In the genomic region with DNA sequence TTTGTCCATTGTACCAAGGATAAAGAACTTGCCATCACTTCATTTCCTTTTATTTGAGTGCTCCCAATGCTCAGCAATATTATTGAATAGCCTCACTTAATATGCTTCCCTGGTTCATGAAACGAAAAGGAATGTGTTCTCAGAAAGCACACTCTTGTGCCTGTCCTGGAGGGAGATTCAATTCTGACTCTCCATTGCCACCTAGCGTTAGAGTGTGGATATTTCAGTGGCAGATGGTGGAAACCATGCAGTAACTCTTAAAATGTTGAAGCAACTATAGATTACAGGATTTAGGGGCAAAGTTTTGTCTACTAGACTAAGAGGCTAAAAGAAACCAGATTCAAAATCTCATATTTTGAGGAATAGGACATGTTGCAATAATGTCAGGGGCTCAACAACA, we compare ENCODE assay signal across 8 cellular contexts. TPM values are rescaled to one million over a fixed set of nuclear protein-coding genes. Genes with fewer than 3 reads are reported as not detected.
DNase-seq lines count a peak whose midpoint lies in the region; ATAC-seq and TF ChIP-seq lines count a peak whose summit lies in the region.

No MANE protein-coding gene starts in this region.

- no peak for TF ChIP-seq EP300 in tibial nerve (IDR thresholded peaks at IDR 0.05)

- 0 to 12% methylated on average over 2 of the region's 2 CpGs for WGBS in tibial nerve, 2 donors

- DNase-seq in Right ventricle myocardium inferior (ENCODE audit: missing footprints) (no peak), cardiac septum (ENCODE audit: low spot score) (no peak), RPMI8226 (peak; percentile 59), breast epithelium (ENCODE audit: low spot score in 2 of 2) (no peak), left kidney (ENCODE audit: low read depth, low spot score) (peak; percentile 70), tibial nerve (ENCODE audit: low spot score in 2 of 2) (peak in 1 of 2 donors; percentile 51)

- H3K27me3 ChIP-seq in breast epithelium (peaks cover 0 to 34% of the 10 kb centered on the region in 2 donors), tibial nerve (no peaks in the 10 kb centered on the region)

- H3K27ac ChIP-seq in breast epithelium (no peak overlapping the region), tibial nerve (no peak overlapping the region)

- intact Hi-C loops in Right ventricle myocardium inferior (cut with DNase I) (loop anchor here (5.0 kb wide), 1 partner anchor 37 kb away; a partner anchor contains a TSS), cardiac septum (cut with DNase I) (no loop called here), breast epithelium (cut with DNase I; ENCODE audit: low total_unique reads) (no loop called here)

- H3K9me3 ChIP-seq in breast epithelium = no peaks in the 10 kb centered on the region
- no peaks in the 10 kb centered on the region for H3K9me3 ChIP-seq in tibial nerve

- H3K36me3 ChIP-seq in breast epithelium (no peaks in the 10 kb centered on the region), tibial nerve (no peaks in the 10 kb centered on the region)

- no peak for TF ChIP-seq POLR2A in breast epithelium (IDR thresholded peaks at IDR 0.05)
- TF ChIP-seq POLR2A in tibial nerve (IDR thresholded peaks at IDR 0.05) = no peak

- ATAC-seq in Right ventricle myocardium inferior (peak; percentile 71), HG03354 (IDR thresholded peaks at IDR 0.05; ENCODE audit: poor library complexity, severe bottlenecking, unreplicated experiment) (peak; percentile 63), HG02642 (IDR thresholded peaks at IDR 0.05; ENCODE audit: poor library complexity, unreplicated experiment) (no peak)

- TF ChIP-seq CTCF in breast epithelium (IDR thresholded peaks at IDR 0.05) (peak; percentile 51 to 72 (median 56)), tibial nerve (IDR thresholded peaks at IDR 0.05) (peak; percentile 61 to 77 (median 74))

- H3K4me1 ChIP-seq in breast epithelium (no peaks in the 10 kb centered on the region), tibial nerve (no peaks in the 10 kb centered on the region)

- H3K4me3 ChIP-seq in breast epithelium (no peak overlapping the region), tibial nerve (no peak overlapping the region)

RNA-seq across cellular contexts. Expression of a gene that starts 36.0 kb away (rescaled TPM):
- 12.1 TPM for total RNA-seq in Right ventricle myocardium inferior
- 17.7 TPM for total RNA-seq in cardiac septum
- total RNA-seq in breast epithelium = 1 to 10 TPM; 3.9 to 8.5 (median 5.3) TPM
- 1 to 10 TPM; 5.1 to 7.5 (median 5.8) TPM for total RNA-seq in tibial nerve

RNA-seq across cellular contexts. Expression of a gene that starts 47.7 kb away (rescaled TPM):
- total RNA-seq in Right ventricle myocardium inferior (19.7 TPM), cardiac septum (22.4 TPM), breast epithelium (10 to 100 TPM; 23.2 to 41.0 (median 40.5) TPM), tibial nerve (10 to 100 TPM; 24.1 to 37.8 (median 29.4) TPM)

Comparison
In these comparisons a context has a peak if more than half of its experiments do, and no peak if none do; other contexts are left out.
1. DNase-seq: peak in RPMI8226 (single experiment) and left kidney (single experiment); none in Right ventricle myocardium inferior (single experiment), cardiac septum (single experiment) and breast epithelium (0 of 2).